In genomic region chr4:156824451-156825060, GRCh38 we compare ENCODE assay signal across 14 cellular contexts.
DNase-seq lines count a peak whose midpoint lies in the region; ATAC-seq and TF ChIP-seq lines count a peak whose summit lies in the region.
"Had no signal": no experiment of that assay in that cellular context is flagged by ENCODE, and none has a peak within 500 bp of the region (broad histone marks: within the 10 kb centered on the region; RNA-seq: fewer than 3 reads in every experiment).

No MANE protein-coding gene starts in this region.

- ATAC-seq in RWPE2 (ENCODE audit: low read depth): peak; percentile 91
- no peak for ATAC-seq in activated naive CD4-positive, alpha-beta T cell treated with anti-CD3 and anti-CD28 coated beads, Interleukin-2, amount 50 U/mL, for 72 hours
- ATAC-seq: GM12878, HCT116 had no signal

- no peak overlapping the region for H3K27ac Mint-ChIP-seq in activated naive CD4-positive, alpha-beta T cell treated with anti-CD3 and anti-CD28 coated beads, Interleukin-2, amount 50 U/mL, for 72 hours
- H3K27ac Mint-ChIP-seq: B cell; CD4-positive, alpha-beta T cell had no signal

- peak overlapping the region; percentile 91 for H3K27ac ChIP-seq in RWPE2 (ENCODE audit: poor library complexity, severe bottlenecking)
- H3K27ac ChIP-seq in epithelial cell of prostate: peak overlapping the region; percentile 76
- H3K27ac ChIP-seq: GM23248 had no signal

- no peaks in the 10 kb centered on the region for H3K27me3 ChIP-seq in RWPE2 (ENCODE audit: insufficient read depth, poor library complexity, severe bottlenecking)

- H3K4me3 ChIP-seq in RWPE2 (ENCODE audit: severe bottlenecking): no peak overlapping the region
- H3K4me3 ChIP-seq in retinal pigment epithelial cell (ENCODE audit: low read length): no peak overlapping the region
- H3K4me3 ChIP-seq: GM12878, GM23248 had no signal

- no peaks in the 10 kb centered on the region for H3K36me3 Mint-ChIP-seq in activated naive CD4-positive, alpha-beta T cell treated with anti-CD3 and anti-CD28 coated beads, Interleukin-2, amount 50 U/mL, for 72 hours

- peaks cover 40% of the 10 kb centered on the region for H3K4me1 ChIP-seq in RWPE2 (ENCODE audit: insufficient read depth, poor library complexity, severe bottlenecking)

- DNase-seq in NCI-H226 (peak; percentile 66), RWPE2 (ENCODE audit: low spot score) (no peak), epithelial cell of prostate (ENCODE audit: low read depth, low spot score) (peak; percentile 27), retinal pigment epithelial cell (ENCODE audit: low read depth) (peak; percentile 35)
- no peak for DNase-seq in activated naive CD4-positive, alpha-beta T cell treated with anti-CD3 and anti-CD28 coated beads, Interleukin-2, amount 50 U/mL, for 72 hours (ENCODE audit: low spot score in 2 of 2)
- DNase-seq in activated CD4-positive, alpha-beta T cell treated with anti-CD3 and anti-CD28 coated beads, Interleukin-2, amount 50 U/mL, for 4 hours: no peak
- DNase-seq in stimulated activated CD4-positive, alpha-beta T cell treated with anti-CD3 and anti-CD28 coated beads, Interleukin-4, amount 100 ng/mL, for 24 hours: no peak
- DNase-seq: C1 segment of cervical spinal cord; CD4-positive, alpha-beta T cell; DMS79; GM23248 had no signal

- peaks cover 2 to 3% of the 10 kb centered on the region in 2 donors for H3K9me3 Mint-ChIP-seq in activated naive CD4-positive, alpha-beta T cell treated with anti-CD3 and anti-CD28 coated beads, Interleukin-2, amount 50 U/mL, for 72 hours
- H3K9me3 Mint-ChIP-seq: CD4-positive, alpha-beta T cell had no signal

- H3K9me3 ChIP-seq in RWPE2 (ENCODE audit: severe bottlenecking): no peaks in the 10 kb centered on the region

- no peak for TF ChIP-seq CTCF in RWPE2 (IDR thresholded peaks at IDR 0.05; ENCODE audit: poor library complexity, severe bottlenecking)
- no peak for TF ChIP-seq CTCF in retinal pigment epithelial cell (conservative IDR thresholded peaks at IDR 0.05; ENCODE audit: low read depth, low read length)

- no peaks in the 10 kb centered on the region for H3K36me3 ChIP-seq in RWPE2 (ENCODE audit: low read depth)

Comparison
In these comparisons a context has a peak if more than half of its experiments do, and no peak if none do; other contexts are left out.
1. DNase-seq: peak in NCI-H226 (single experiment), epithelial cell of prostate (single experiment) and retinal pigment epithelial cell (single experiment); none in RWPE2 (single experiment), activated naive CD4-positive, alpha-beta T cell treated with anti-CD3 and anti-CD28 coated beads, Interleukin-2, amount 50 U/mL, for 72 hours (0 of 2), activated CD4-positive, alpha-beta T cell treated with anti-CD3 and anti-CD28 coated beads, Interleukin-2, amount 50 U/mL, for 4 hours (0 of 2) and stimulated activated CD4-positive, alpha-beta T cell treated with anti-CD3 and anti-CD28 coated beads, Interleukin-4, amount 100 ng/mL, for 24 hours (single experiment).